9 cellular contexts compared by ENCODE assay signal in the genomic region with DNA sequence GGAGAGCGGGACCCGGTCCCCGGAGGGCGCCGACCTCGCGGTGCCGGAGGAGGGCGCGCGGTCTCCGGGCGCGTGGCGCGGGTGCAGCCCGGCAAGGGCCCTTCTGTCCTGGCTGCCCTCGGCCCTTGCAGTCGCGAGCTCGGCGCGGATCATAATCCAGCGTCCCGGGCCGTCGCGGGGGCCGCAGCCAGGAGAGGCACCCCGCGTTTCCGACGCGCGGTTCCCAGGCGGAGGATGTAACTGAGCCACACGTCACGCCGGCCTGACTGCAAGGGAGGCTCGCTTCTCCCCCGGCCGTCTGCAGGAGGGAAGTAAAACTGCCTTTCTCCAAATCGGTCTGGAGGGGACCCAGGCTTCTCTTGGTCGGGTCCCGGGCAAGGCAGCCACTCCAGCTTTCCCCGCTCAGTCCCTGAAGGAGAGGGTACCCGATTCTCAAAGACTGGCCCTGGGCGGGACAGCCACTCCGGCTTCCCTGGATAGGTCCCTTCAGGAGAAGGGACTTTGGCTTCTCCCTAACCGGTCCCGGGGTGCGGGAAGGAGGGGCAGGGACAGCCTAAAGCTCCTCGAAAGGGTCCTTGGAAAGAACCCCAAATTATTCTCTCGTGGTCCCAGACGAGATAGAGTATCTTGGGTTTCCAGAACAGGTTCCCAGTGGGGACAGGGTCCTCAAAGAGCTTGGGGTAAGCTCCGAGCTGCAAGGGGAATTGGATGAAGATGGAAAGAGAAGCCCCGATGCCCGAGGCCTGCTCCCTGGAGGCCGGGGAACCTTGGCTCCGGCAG. TPM values are rescaled to one million over a fixed set of nuclear protein-coding genes. Genes with fewer than 3 reads are reported as not detected.
DNase-seq lines count a peak whose midpoint lies in the region; ATAC-seq and TF ChIP-seq lines count a peak whose summit lies in the region.
"Had no signal": no experiment of that assay in that cellular context is flagged by ENCODE, and none has a peak within 500 bp of the region (broad histone marks: within the 10 kb centered on the region; RNA-seq: fewer than 3 reads in every experiment).

No MANE protein-coding gene starts in this region.

- H3K4me3 ChIP-seq in choroid plexus epithelial cell (ENCODE audit: low read depth, low read length) (no peak overlapping the region), testis (peak overlapping the region; percentile 45 to 51)

- H3K27ac ChIP-seq in testis = peak overlapping the region in 1 of 2 donors; percentile 55

- H3K4me1 ChIP-seq in testis = peaks cover 5% of the 10 kb centered on the region

- ATAC-seq in GM21576 (IDR thresholded peaks at IDR 0.05; ENCODE audit: unreplicated experiment) = no peak

- no peaks in the 10 kb centered on the region for H3K36me3 ChIP-seq in testis (ENCODE audit: low read depth, missing control alignments)

- H3K27me3 ChIP-seq in testis = no peaks in the 10 kb centered on the region

- intact Hi-C loops in testis (cut with DNase I; ENCODE audit: low total_unique reads) = loop anchor here (10.0 kb wide), 1 partner anchor 181 kb away; no protein-coding TSS in a partner anchor

- DNase-seq in activated T-cell treated with anti-CD3 and anti-CD28 coated beads, Interleukin-2, amount 50 U/mL, for 1 hour = peak; percentile 53
- DNase-seq in activated T-cell treated with anti-CD3 and anti-CD28 coated beads for 4 hours (no peak), choroid plexus epithelial cell (ENCODE audit: low read depth) (peak; percentile 2), medulla oblongata (ENCODE audit: extremely low spot score) (peak; percentile 38), testis (peak; percentile 33), NCI-H2081 treated with DMSO at 0.1 percent for 48 hours (lab: John Stamatoyannopoulos, UW) (no peak), dedifferentiated amniotic fluid mesenchymal stem cell (ENCODE audit: extremely low spot score) (no peak)
- DNase-seq: DND-41 had no signal

- no peaks in the 10 kb centered on the region for H3K9me3 ChIP-seq in testis

- 1 to 10% methylated on average over 6 to 34 of the region's 60 CpGs for WGBS in testis, 2 donors

- TF ChIP-seq CTCF in choroid plexus epithelial cell (conservative IDR thresholded peaks at IDR 0.05; ENCODE audit: low read depth, low read length) = no peak
- no peak for TF ChIP-seq CTCF in testis (IDR thresholded peaks at IDR 0.05)

- no peak for TF ChIP-seq POLR2A in testis (IDR thresholded peaks at IDR 0.05)

RNA-seq across cellular contexts. Expression of a gene that starts 0.8 kb away (rescaled TPM):
- 1 to 10 TPM; 6.9 to 7.6 TPM for total RNA-seq in testis
- polyA plus RNA-seq in testis (ENCODE audit: insufficient read depth, low read depth, low replicate concordance) = 11.9 TPM

Comparison
In these comparisons a context has a peak if more than half of its experiments do, and no peak if none do; other contexts are left out.
1. DNase-seq: peak in activated T-cell treated with anti-CD3 and anti-CD28 coated beads, Interleukin-2, amount 50 U/mL, for 1 hour (single experiment), choroid plexus epithelial cell (single experiment), medulla oblongata (single experiment) and testis (single experiment); none in activated T-cell treated with anti-CD3 and anti-CD28 coated beads for 4 hours (single experiment), NCI-H2081 treated with DMSO at 0.1 percent for 48 hours (single experiment) and dedifferentiated amniotic fluid mesenchymal stem cell (single experiment).